ENCODE assay signal across 8 cellular contexts in genomic region chr9:127555830-127556820, GRCh38. TPM values are rescaled to one million over a fixed set of nuclear protein-coding genes. Genes with fewer than 3 reads are reported as not detected.
DNase-seq lines count a peak whose midpoint lies in the region; ATAC-seq and TF ChIP-seq lines count a peak whose summit lies in the region.

No MANE protein-coding gene starts in this region.

- peaks cover 3 to 100% (median 94%) of the 10 kb centered on the region in 4 donors for H3K4me1 ChIP-seq in tibial nerve

- H3K27ac ChIP-seq in tibial nerve: peak overlapping the region; percentile 55 to 98 (median 86)

- H3K27ac Mint-ChIP-seq in nephron: peak overlapping the region; percentile 81 to 88 (median 84)

- H3K36me3 Mint-ChIP-seq in nephron (ENCODE audit: low read depth): no peaks in the 10 kb centered on the region

- peaks cover 70% of the 10 kb centered on the region for H3K36me3 ChIP-seq in MG63
- H3K36me3 ChIP-seq in tibial nerve: peaks cover 0 to 10% (median 0%) of the 10 kb centered on the region in 3 donors

- H3K27me3 Mint-ChIP-seq in nephron (ENCODE audit: low read depth): no peaks in the 10 kb centered on the region

- no peak for ATAC-seq in GM19035 (IDR thresholded peaks at IDR 0.05; ENCODE audit: unreplicated experiment)

- TF ChIP-seq EP300 in tibial nerve (IDR thresholded peaks at IDR 0.05): peak in 1 of 2 donors; percentile 80

- DNase-seq in AG08396 (ENCODE audit: low spot score) (peak; percentile 91), MG63 (peak; percentile 97), erythroblast (lab: John Stamatoyannopoulos, UW) (peak; percentile 66 to 72), tibial nerve (ENCODE audit: low spot score in 2 of 2) (peak in 1 of 2 donors; percentile 70), NCI-H1105 (lab: John Stamatoyannopoulos, UW) (no peak)
- DNase-seq in activated CD8-positive, alpha-beta memory T cell treated with anti-CD3 and anti-CD28 coated beads for 4 hours (ENCODE audit: low read depth in 2 of 2): peak; percentile 35 to 51

- H3K4me1 Mint-ChIP-seq in nephron: peaks cover 45% of the 10 kb centered on the region

- TF ChIP-seq CTCF in nephron (IDR thresholded peaks at IDR 0.05; ENCODE audit: unreplicated experiment in 3 of 3) (no peak), tibial nerve (IDR thresholded peaks at IDR 0.05) (no peak)

- WGBS in tibial nerve, 2 donors: 29 to 42% methylated on average over 8 to 12 of the region's 13 CpGs

- H3K9me3 Mint-ChIP-seq in nephron: no peaks in the 10 kb centered on the region

- peak; percentile 27 for TF ChIP-seq POLR2A in erythroblast (IDR thresholded peaks at IDR 0.05; ENCODE audit: low read length)
- no peak for TF ChIP-seq POLR2A in tibial nerve (IDR thresholded peaks at IDR 0.05)

- no peaks in the 10 kb centered on the region for H3K9me3 ChIP-seq in MG63
- no peaks in the 10 kb centered on the region for H3K9me3 ChIP-seq in tibial nerve

- H3K27me3 ChIP-seq in MG63: no peaks in the 10 kb centered on the region
- no peaks in the 10 kb centered on the region for H3K27me3 ChIP-seq in tibial nerve

- H3K4me3 ChIP-seq in MG63: no peak overlapping the region
- no peak overlapping the region for H3K4me3 ChIP-seq in tibial nerve

- H3K4me3 Mint-ChIP-seq in nephron: no peak overlapping the region

RNA-seq across cellular contexts. Expression of gene STXBP1, which starts 56.0 kb away (rescaled TPM):
- 0.36 and 87.7 TPM in 2 replicates for total RNA-seq in MG63 (2014; rRNA removed; shearing (Covaris generic); ENCODE audit: low replicate concordance)
- total RNA-seq in tibial nerve: 100 to 1,000 TPM in 3 of 4 donors, 10 to 100 TPM in 1; 96.3 to 142 (median 105) TPM
